11 cellular contexts compared by ENCODE assay signal in the genomic region with DNA sequence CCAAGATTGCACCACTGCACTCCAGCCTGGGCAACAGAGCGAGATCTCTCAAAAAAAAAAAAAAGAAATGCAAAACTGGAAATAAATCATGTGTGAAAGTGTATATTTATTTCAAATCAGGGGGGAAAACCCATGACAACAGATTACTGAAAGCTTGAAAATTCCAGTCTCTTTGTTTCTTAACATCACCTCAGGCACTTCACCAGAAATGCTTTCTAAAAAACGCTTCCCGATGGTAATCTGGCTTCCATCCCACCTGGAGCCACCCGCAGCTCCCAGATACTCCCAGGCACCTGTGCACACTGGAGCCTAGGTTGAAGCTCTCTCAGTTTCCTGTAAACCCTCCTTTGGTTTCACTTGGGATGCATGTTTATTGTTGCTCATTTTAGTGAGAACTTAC. TPM values are rescaled to one million over a fixed set of nuclear protein-coding genes. Genes with fewer than 3 reads are reported as not detected.
DNase-seq lines count a peak whose midpoint lies in the region; ATAC-seq and TF ChIP-seq lines count a peak whose summit lies in the region.
"Had no signal": no experiment of that assay in that cellular context is flagged by ENCODE, and none has a peak within 500 bp of the region (broad histone marks: within the 10 kb centered on the region; RNA-seq: fewer than 3 reads in every experiment).

No MANE protein-coding gene starts in this region.

- no peaks in the 10 kb centered on the region for H3K9me3 ChIP-seq in Peyer's patch

- H3K36me3 Mint-ChIP-seq in nephron (ENCODE audit: low read depth) (no peaks in the 10 kb centered on the region), type B pancreatic cell (no peaks in the 10 kb centered on the region)

- H3K9me3 Mint-ChIP-seq in nephron: peaks cover 5% of the 10 kb centered on the region
- H3K9me3 Mint-ChIP-seq in type B pancreatic cell: peaks cover 3% of the 10 kb centered on the region

- no peaks in the 10 kb centered on the region for H3K36me3 ChIP-seq in Peyer's patch

- no peak for TF ChIP-seq POLR2A in Peyer's patch (IDR thresholded peaks at IDR 0.05)

- H3K4me1 ChIP-seq in Peyer's patch: peaks cover 0 to 40% (median 9%) of the 10 kb centered on the region in 4 donors

- H3K4me3 Mint-ChIP-seq in nephron (no peak overlapping the region), type B pancreatic cell (no peak overlapping the region)

- H3K4me1 Mint-ChIP-seq in nephron (peaks cover 45% of the 10 kb centered on the region), type B pancreatic cell (ENCODE audit: unreplicated experiment) (peaks cover 40% of the 10 kb centered on the region)

- no peak for TF ChIP-seq CTCF in Peyer's patch (IDR thresholded peaks at IDR 0.05)
- TF ChIP-seq CTCF in coronary artery (IDR thresholded peaks at IDR 0.05): no peak
- TF ChIP-seq CTCF in nephron (IDR thresholded peaks at IDR 0.05; ENCODE audit: unreplicated experiment in 3 of 3): no peak
- no peak for TF ChIP-seq CTCF in type B pancreatic cell (conservative IDR thresholded peaks at IDR 0.05)

- no peaks in the 10 kb centered on the region for H3K27me3 ChIP-seq in Peyer's patch

- H3K27ac Mint-ChIP-seq in nephron (peak overlapping the region in 2 of 3 experiments; percentile 86 to 87), type B pancreatic cell (peak overlapping the region; percentile 73)

- no peak for DNase-seq in Peyer's patch
- no peak for DNase-seq in coronary artery (ENCODE audit: low spot score)
- DNase-seq in type B pancreatic cell (ENCODE audit: extremely low spot score, unreplicated experiment): no peak
- DNase-seq in hepatic stellate cell (ENCODE audit: low spot score): no peak
- DNase-seq in dedifferentiated amniotic fluid mesenchymal stem cell (ENCODE audit: extremely low spot score): no peak
- DNase-seq: activated effector memory CD4-positive, alpha-beta T cell treated with anti-CD3 and anti-CD28 coated beads, Interleukin-2, amount 50 U/mL, for 16 hours; NCI-H2107; stimulated activated CD4-positive, alpha-beta T cell treated with anti-CD3 and anti-CD28 coated beads, Interleukin-1b, Interleukin-23, amount 100 ng/mL, for 48 hours had no signal

- no peak for ATAC-seq in HG03442 (IDR thresholded peaks at IDR 0.05; ENCODE audit: unreplicated experiment)

- H3K4me3 ChIP-seq in Peyer's patch (no peak overlapping the region), coronary artery (no peak overlapping the region)

- H3K27ac ChIP-seq in Peyer's patch (peak overlapping the region in 3 of 4 donors; percentile 61 to 81 (median 76)), coronary artery (peak overlapping the region; percentile 42 to 83)

- no peaks in the 10 kb centered on the region for H3K27me3 Mint-ChIP-seq in nephron (ENCODE audit: low read depth)
- peaks cover 4% of the 10 kb centered on the region for H3K27me3 Mint-ChIP-seq in type B pancreatic cell

RNA-seq across cellular contexts. Expression of a gene that starts 7.2 kb away (rescaled TPM):
- total RNA-seq in Peyer's patch (10 to 100 TPM in 3 of 4 donors, 1 to 10 TPM in 1; 9.9 to 21.5 (median 15.3) TPM), type B pancreatic cell (ENCODE audit: low replicate concordance) (3.2 and 7.8 TPM in 2 replicates)
- total RNA-seq: T-helper 1 cell treated with Interleukin-12 subunit alpha and Interleukin-12 subunit beta and Interleukin-4 antibody, amounts not matched to agents 30 ng/mL and 1 ng/mL, for 36 hours had no signal
